ENCODE assay signal across 2 cellular contexts in the genomic region with DNA sequence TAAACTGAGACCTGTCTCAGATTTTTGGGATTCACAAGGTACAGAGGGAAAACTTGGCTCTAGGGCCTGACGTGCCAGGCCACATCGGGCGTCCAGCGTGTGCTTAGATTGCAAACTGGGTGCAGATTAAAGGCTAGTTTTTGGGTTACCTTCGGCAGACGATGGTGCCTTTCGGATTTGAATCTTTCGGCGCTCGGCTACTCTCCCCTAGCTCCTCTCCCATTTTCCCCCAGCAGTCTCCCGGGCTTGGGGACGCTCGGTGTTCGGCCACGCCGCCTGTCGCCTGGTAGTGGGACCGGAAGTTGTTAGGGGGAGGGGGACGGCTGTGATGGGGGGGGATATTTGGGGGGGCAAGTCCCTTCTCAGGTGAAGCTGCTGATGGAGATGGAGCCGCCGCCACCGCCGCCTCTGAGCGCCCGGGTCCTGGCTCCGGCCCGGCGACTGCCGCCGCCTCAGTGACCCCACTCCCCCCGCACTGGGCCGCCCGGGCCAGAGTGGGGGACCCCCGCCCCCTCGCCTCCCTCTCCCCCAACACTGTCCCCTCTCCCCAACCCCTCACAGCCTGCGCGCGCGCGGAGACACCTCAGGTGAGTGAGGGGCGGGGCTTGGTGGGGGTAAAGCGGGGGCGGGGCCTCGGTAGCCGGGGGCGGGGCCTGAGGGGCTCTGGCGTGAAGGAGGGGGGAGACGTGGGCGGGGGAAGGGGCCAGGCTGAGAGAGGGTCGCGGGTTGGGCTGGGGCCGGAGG.
A peak's percentile ranks its signal among the peaks of the same experiment; 100 is the strongest.
TF ChIP-seq lines count a peak whose summit lies in the region.

No MANE protein-coding gene starts in this region.

TF ChIP-seq in GM23338, 12 proteins besides CTCF, POLR2A, EP300 and RAD21 (continued from another document and continues in another):
- TF ChIP-seq JUNB (IDR thresholded peaks at IDR 0.05; ENCODE audit: unreplicated experiment) (peak; percentile 22), ZNF114 (CRISPR knock-in tag; IDR thresholded peaks at IDR 0.05) (no peak), ZNF331 (CRISPR knock-in tag; IDR thresholded peaks at IDR 0.05; ENCODE audit: low read depth) (no peak), CREB1 (CRISPR knock-in tag; IDR thresholded peaks at IDR 0.05; ENCODE audit: low read depth) (0 out of 2 replicates have a peak, but pooled peaks have one; percentile 38), STAT1 (IDR thresholded peaks at IDR 0.05; ENCODE audit: unreplicated experiment) (no peak), POLR2AphosphoS5 (IDR thresholded peaks at IDR 0.05; ENCODE audit: low read depth) (peak; percentile 51)
- TF ChIP-seq, protein P1, sequence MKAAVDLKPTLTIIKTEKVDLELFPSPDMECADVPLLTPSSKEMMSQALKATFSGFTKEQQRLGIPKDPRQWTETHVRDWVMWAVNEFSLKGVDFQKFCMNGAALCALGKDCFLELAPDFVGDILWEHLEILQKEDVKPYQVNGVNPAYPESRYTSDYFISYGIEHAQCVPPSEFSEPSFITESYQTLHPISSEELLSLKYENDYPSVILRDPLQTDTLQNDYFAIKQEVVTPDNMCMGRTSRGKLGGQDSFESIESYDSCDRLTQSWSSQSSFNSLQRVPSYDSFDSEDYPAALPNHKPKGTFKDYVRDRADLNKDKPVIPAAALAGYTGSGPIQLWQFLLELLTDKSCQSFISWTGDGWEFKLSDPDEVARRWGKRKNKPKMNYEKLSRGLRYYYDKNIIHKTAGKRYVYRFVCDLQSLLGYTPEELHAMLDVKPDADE (IDR thresholded peaks at IDR 0.05), result peak; percentile 87
- TF ChIP-seq, protein P2, sequence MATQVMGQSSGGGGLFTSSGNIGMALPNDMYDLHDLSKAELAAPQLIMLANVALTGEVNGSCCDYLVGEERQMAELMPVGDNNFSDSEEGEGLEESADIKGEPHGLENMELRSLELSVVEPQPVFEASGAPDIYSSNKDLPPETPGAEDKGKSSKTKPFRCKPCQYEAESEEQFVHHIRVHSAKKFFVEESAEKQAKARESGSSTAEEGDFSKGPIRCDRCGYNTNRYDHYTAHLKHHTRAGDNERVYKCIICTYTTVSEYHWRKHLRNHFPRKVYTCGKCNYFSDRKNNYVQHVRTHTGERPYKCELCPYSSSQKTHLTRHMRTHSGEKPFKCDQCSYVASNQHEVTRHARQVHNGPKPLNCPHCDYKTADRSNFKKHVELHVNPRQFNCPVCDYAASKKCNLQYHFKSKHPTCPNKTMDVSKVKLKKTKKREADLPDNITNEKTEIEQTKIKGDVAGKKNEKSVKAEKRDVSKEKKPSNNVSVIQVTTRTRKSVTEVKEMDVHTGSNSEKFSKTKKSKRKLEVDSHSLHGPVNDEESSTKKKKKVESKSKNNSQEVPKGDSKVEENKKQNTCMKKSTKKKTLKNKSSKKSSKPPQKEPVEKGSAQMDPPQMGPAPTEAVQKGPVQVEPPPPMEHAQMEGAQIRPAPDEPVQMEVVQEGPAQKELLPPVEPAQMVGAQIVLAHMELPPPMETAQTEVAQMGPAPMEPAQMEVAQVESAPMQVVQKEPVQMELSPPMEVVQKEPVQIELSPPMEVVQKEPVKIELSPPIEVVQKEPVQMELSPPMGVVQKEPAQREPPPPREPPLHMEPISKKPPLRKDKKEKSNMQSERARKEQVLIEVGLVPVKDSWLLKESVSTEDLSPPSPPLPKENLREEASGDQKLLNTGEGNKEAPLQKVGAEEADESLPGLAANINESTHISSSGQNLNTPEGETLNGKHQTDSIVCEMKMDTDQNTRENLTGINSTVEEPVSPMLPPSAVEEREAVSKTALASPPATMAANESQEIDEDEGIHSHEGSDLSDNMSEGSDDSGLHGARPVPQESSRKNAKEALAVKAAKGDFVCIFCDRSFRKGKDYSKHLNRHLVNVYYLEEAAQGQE (IDR thresholded peaks at IDR 0.05; ENCODE audit: unreplicated experiment), result no peak

TF ChIP-seq in SK-N-SH, 30 proteins besides CTCF, POLR2A, EP300 and RAD21 (continued from another document):
- TF ChIP-seq FOSL2 (IDR thresholded peaks at IDR 0.05; ENCODE audit: borderline replicate concordance, low read depth) (no peak), RXRA (IDR thresholded peaks at IDR 0.05; ENCODE audit: borderline replicate concordance, low read depth) (no peak), GATA2 (CRISPR knock-in tag; IDR thresholded peaks at IDR 0.05) (no peak), RCOR1 (IDR thresholded peaks at IDR 0.05; ENCODE audit: low read length) (peak; percentile 39; the same call in 1 of the 2 replicates), POLR2AphosphoS5 (IDR thresholded peaks at IDR 0.05; ENCODE audit: low read depth, low read length) (peak; percentile 59; the same call in 1 of the 2 replicates), SIN3A (IDR thresholded peaks at IDR 0.05; ENCODE audit: borderline replicate concordance, low read depth, low read length) (0 out of 2 replicates have a peak, but pooled peaks have one; percentile 54), EZH2phosphoT487 (IDR thresholded peaks at IDR 0.05; ENCODE audit: borderline replicate concordance, low read depth) (no peak), FOXM1 (IDR thresholded peaks at IDR 0.05; ENCODE audit: low read depth) (no peak), RFX5 (IDR thresholded peaks at IDR 0.05; ENCODE audit: low read length) (0 out of 2 replicates have a peak, but pooled peaks have one; percentile 4), SMC3 (IDR thresholded peaks at IDR 0.05; ENCODE audit: low read depth, low read length) (peak; percentile 4; the same call in 1 of the 2 replicates), MEF2A (IDR thresholded peaks at IDR 0.05; ENCODE audit: borderline replicate concordance, low read depth) (no peak), TEAD4 (IDR thresholded peaks at IDR 0.05; ENCODE audit: borderline replicate concordance, insufficient read depth) (0 out of 2 replicates have a peak, but pooled peaks have one; percentile 6), TAF1 (IDR thresholded peaks at IDR 0.05; ENCODE audit: borderline replicate concordance, low read depth, low read length) (peak; percentile 79), ELF1 (IDR thresholded peaks at IDR 0.05) (peak; percentile 72), FOXJ3 (CRISPR knock-in tag; IDR thresholded peaks at IDR 0.05) (no peak), MXI1 (IDR thresholded peaks at IDR 0.05; ENCODE audit: low read depth, low read length) (peak; percentile 20; the same call in 1 of the 2 replicates), NRF1 (IDR thresholded peaks at IDR 0.05; ENCODE audit: low read depth, low read length) (no peak), YY1 (IDR thresholded peaks at IDR 0.05; ENCODE audit: low read depth) (peak; percentile 87), GABPA (IDR thresholded peaks at IDR 0.05; ENCODE audit: low read depth) (peak; percentile 75), TCF12 (IDR thresholded peaks at IDR 0.05) (0 out of 2 replicates have a peak, but pooled peaks have one; percentile 17), NFIC (IDR thresholded peaks at IDR 0.05; ENCODE audit: borderline replicate concordance) (no peak)
- TF ChIP-seq, protein P3, sequence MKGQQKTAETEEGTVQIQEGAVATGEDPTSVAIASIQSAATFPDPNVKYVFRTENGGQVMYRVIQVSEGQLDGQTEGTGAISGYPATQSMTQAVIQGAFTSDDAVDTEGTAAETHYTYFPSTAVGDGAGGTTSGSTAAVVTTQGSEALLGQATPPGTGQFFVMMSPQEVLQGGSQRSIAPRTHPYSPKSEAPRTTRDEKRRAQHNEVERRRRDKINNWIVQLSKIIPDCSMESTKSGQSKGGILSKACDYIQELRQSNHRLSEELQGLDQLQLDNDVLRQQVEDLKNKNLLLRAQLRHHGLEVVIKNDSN (IDR thresholded peaks at IDR 0.05; ENCODE audit: borderline replicate concordance, low read depth), result no peak
- TF ChIP-seq, protein P4, sequence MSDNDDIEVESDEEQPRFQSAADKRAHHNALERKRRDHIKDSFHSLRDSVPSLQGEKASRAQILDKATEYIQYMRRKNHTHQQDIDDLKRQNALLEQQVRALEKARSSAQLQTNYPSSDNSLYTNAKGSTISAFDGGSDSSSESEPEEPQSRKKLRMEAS (IDR thresholded peaks at IDR 0.05; ENCODE audit: low read depth), result peak; percentile 61; the same call in 1 of the 2 replicates
- TF ChIP-seq, protein P5, sequence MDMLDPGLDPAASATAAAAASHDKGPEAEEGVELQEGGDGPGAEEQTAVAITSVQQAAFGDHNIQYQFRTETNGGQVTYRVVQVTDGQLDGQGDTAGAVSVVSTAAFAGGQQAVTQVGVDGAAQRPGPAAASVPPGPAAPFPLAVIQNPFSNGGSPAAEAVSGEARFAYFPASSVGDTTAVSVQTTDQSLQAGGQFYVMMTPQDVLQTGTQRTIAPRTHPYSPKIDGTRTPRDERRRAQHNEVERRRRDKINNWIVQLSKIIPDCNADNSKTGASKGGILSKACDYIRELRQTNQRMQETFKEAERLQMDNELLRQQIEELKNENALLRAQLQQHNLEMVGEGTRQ (IDR thresholded peaks at IDR 0.05; ENCODE audit: borderline replicate concordance, low read depth, low read length), result no peak
- TF ChIP-seq, protein P2 (IDR thresholded peaks at IDR 0.05; ENCODE audit: low read depth, low read length), result 0 out of 2 replicates have a peak, but pooled peaks have one; percentile 29
- TF ChIP-seq, protein P6, sequence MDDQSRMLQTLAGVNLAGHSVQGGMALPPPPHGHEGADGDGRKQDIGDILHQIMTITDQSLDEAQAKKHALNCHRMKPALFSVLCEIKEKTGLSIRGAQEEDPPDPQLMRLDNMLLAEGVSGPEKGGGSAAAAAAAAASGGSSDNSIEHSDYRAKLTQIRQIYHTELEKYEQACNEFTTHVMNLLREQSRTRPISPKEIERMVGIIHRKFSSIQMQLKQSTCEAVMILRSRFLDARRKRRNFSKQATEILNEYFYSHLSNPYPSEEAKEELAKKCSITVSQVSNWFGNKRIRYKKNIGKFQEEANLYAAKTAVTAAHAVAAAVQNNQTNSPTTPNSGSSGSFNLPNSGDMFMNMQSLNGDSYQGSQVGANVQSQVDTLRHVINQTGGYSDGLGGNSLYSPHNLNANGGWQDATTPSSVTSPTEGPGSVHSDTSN (IDR thresholded peaks at IDR 0.05), result peak; percentile 26; the same call in 1 of the 2 replicates
- TF ChIP-seq, protein P7, sequence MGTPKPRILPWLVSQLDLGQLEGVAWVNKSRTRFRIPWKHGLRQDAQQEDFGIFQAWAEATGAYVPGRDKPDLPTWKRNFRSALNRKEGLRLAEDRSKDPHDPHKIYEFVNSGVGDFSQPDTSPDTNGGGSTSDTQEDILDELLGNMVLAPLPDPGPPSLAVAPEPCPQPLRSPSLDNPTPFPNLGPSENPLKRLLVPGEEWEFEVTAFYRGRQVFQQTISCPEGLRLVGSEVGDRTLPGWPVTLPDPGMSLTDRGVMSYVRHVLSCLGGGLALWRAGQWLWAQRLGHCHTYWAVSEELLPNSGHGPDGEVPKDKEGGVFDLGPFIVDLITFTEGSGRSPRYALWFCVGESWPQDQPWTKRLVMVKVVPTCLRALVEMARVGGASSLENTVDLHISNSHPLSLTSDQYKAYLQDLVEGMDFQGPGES (IDR thresholded peaks at IDR 0.05; ENCODE audit: low read depth, low read length), result no peak
- TF ChIP-seq, protein P8, sequence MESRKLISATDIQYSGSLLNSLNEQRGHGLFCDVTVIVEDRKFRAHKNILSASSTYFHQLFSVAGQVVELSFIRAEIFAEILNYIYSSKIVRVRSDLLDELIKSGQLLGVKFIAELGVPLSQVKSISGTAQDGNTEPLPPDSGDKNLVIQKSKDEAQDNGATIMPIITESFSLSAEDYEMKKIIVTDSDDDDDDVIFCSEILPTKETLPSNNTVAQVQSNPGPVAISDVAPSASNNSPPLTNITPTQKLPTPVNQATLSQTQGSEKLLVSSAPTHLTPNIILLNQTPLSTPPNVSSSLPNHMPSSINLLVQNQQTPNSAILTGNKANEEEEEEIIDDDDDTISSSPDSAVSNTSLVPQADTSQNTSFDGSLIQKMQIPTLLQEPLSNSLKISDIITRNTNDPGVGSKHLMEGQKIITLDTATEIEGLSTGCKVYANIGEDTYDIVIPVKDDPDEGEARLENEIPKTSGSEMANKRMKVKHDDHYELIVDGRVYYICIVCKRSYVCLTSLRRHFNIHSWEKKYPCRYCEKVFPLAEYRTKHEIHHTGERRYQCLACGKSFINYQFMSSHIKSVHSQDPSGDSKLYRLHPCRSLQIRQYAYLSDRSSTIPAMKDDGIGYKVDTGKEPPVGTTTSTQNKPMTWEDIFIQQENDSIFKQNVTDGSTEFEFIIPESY (IDR thresholded peaks at IDR 0.05; ENCODE audit: borderline replicate concordance, low read depth), result peak; percentile 51; the same call in 1 of the 2 replicates
